14 cellular contexts compared by ENCODE assay signal in the genomic region with DNA sequence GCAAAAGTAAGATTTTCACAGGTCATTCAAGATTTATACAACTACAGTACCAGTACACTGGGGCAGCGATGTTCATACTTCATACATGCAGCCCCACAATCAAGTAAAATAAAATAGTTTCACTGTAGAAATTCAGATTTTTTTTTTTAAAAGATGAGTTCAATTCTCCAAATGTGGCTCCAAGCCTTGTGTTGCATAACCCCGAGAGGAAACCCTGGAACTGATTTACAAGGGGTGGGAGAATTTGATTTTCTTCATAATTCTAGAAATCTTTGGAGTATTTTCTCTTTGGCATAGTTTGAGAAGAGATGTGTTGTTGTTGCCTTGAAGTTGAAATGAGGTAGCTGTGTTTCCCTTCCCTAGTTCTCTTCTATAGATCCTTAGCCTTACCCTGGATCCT. TPM values are rescaled to one million over a fixed set of nuclear protein-coding genes. Genes with fewer than 3 reads are reported as not detected.
DNase-seq lines count a peak whose midpoint lies in the region; ATAC-seq, FAIRE-seq and TF ChIP-seq lines count a peak whose summit lies in the region.
"Had no signal": no experiment of that assay in that cellular context is flagged by ENCODE, and none has a peak within 500 bp of the region (broad histone marks: within the 10 kb centered on the region; RNA-seq: fewer than 3 reads in every experiment).

No MANE protein-coding gene starts in this region.

- no peak for TF ChIP-seq CTCF in BJ (IDR thresholded peaks at IDR 0.05; ENCODE audit: insufficient read depth, low read depth, low read length)
- no peak for TF ChIP-seq CTCF in K562 (IDR thresholded peaks at IDR 0.05 in 2 of 3, conservative IDR thresholded peaks at IDR 0.05 in 1 of 3; ENCODE audit: insufficient read depth in 2 of 3, low read depth in 1 of 3, low read length in 3 of 3)
- no peak for TF ChIP-seq CTCF in left lung (IDR thresholded peaks at IDR 0.05)

- intact Hi-C loops in K562 (cut with micrococcal nuclease) (loop anchor here (5.0 kb wide), 1 partner anchor 108 kb away; no protein-coding TSS in a partner anchor), left ventricle myocardium superior (cut with micrococcal nuclease) (loop anchor here (5.0 kb wide), 1 partner anchor 87 kb away; a partner anchor contains a TSS), sciatic nerve (cut with DNase I) (loop anchor here (10.0 kb wide), 1 partner anchor 89 kb away; a partner anchor contains a TSS), left lung (cut with DNase I) (no loop called here)
- intact Hi-C loops in activated T-helper 2 cell treated with anti-CD3 and anti-CD28 coated beads, Interferon-gamma antibody, Interleukin-2, Interleukin-4, amounts not matched to agents 10 μg/mL and 5 μg/mL and 100 μg/mL, durations not matched to agents 14 hours and 24 hours and 36 hours (cut with micrococcal nuclease), result no loop called here

- no peak for TF ChIP-seq POLR2A in K562 (conservative IDR thresholded peaks at IDR 0.05)

- H2AFZ ChIP-seq in K562 (ENCODE audit: low read depth, low read length), result no peak overlapping the region

- H3K4me3 ChIP-seq in BJ (ENCODE audit: low read depth, low read length), result peak overlapping the region; percentile 100
- peak overlapping the region; percentile 81; the same call in 1 of the 2 replicates for H3K4me3 ChIP-seq in K562
- H3K4me3 ChIP-seq in left lung, result peak overlapping the region in 1 of 2 donors; percentile 2

- H3K9me3 ChIP-seq in K562 (replicated peaks; ENCODE audit: control insufficient read depth, insufficient read depth, low read depth, low read length), result no peaks in the 10 kb centered on the region
- H3K9me3 ChIP-seq in left lung, result no peaks in the 10 kb centered on the region
- H3K9me3 ChIP-seq: ovary had no signal

- no TSS peak for BruUV-seq in K562 (replicated peaks; lab: Mats Ljungman, UMichigan)

- H3K36me3 ChIP-seq in BJ (ENCODE audit: control insufficient read depth, insufficient read depth, low read length), result peaks cover 4% of the 10 kb centered on the region
- H3K36me3 ChIP-seq in K562 (ENCODE audit: control insufficient read depth, insufficient read depth, low read length), result peaks cover 69% of the 10 kb centered on the region
- no peaks in the 10 kb centered on the region for H3K36me3 ChIP-seq in left lung
- H3K36me3 ChIP-seq: ovary had no signal

- in situ Hi-C loops in K562 (cut with MboI), result no loop called here

- no peak overlapping the region for H3K27ac Mint-ChIP-seq in activated T-helper 2 cell treated with anti-CD3 and anti-CD28 coated beads, Interferon-gamma antibody, Interleukin-2, Interleukin-4, amounts not matched to agents 10 μg/mL and 5 μg/mL and 100 μg/mL, durations not matched to agents 14 hours and 24 hours and 36 hours
- H3K27ac Mint-ChIP-seq: CD14-positive monocyte, WTC11 had no signal

- H3K36me3 Mint-ChIP-seq in activated T-helper 2 cell treated with anti-CD3 and anti-CD28 coated beads, Interferon-gamma antibody, Interleukin-2, Interleukin-4, amounts not matched to agents 10 μg/mL and 5 μg/mL and 100 μg/mL, durations not matched to agents 14 hours and 24 hours and 36 hours (ENCODE audit: low read depth), result no peaks in the 10 kb centered on the region
- H3K36me3 Mint-ChIP-seq: CD14-positive monocyte, WTC11 had no signal

- POLR2A ChIA-PET in BJ (lab: Charles Lee) (interaction anchor here (0.5 to 1.5 kb wide), 4 partner anchors 8 to 86 kb away, joined by 3 to 10 read pairs (median 6); no protein-coding TSS in a partner anchor), K562 (lab: Yijun Ruan, JAX) (interaction anchor here (0.6 to 4.1 kb wide), 15 partner anchors 9 to 87 kb away, joined by 3 to 18 read pairs (median 4); a partner anchor contains a TSS)

- H3K9me3 Mint-ChIP-seq in activated T-helper 2 cell treated with anti-CD3 and anti-CD28 coated beads, Interferon-gamma antibody, Interleukin-2, Interleukin-4, amounts not matched to agents 10 μg/mL and 5 μg/mL and 100 μg/mL, durations not matched to agents 14 hours and 24 hours and 36 hours, result no peaks in the 10 kb centered on the region
- H3K9me3 Mint-ChIP-seq: CD14-positive monocyte, WTC11 had no signal

- peaks cover 97% of the 10 kb centered on the region for H3K79me2 ChIP-seq in K562 (ENCODE audit: control insufficient read depth, insufficient read depth, low read length)

- no peak for TF ChIP-seq RAD21 in K562 (CRISPR knock-in tag; conservative IDR thresholded peaks at IDR 0.05 in 1 of 2, IDR thresholded peaks at IDR 0.05 in 1 of 2)

- H3K4me1 Mint-ChIP-seq in activated T-helper 2 cell treated with anti-CD3 and anti-CD28 coated beads, Interferon-gamma antibody, Interleukin-2, Interleukin-4, amounts not matched to agents 10 μg/mL and 5 μg/mL and 100 μg/mL, durations not matched to agents 14 hours and 24 hours and 36 hours (ENCODE audit: low read depth), result peaks cover 16% of the 10 kb centered on the region

- peak overlapping the region in 1 of 2 experiments; percentile 92; a peak in 2 of 4 replicates for H3K9ac ChIP-seq in K562 (ENCODE audit: insufficient read depth in 1 of 2, low read depth in 2 of 2, low read length in 2 of 2)

- H3K4me2 ChIP-seq in K562 (ENCODE audit: insufficient read depth, low read length), result peak overlapping the region; percentile 80

- peaks cover 72% of the 10 kb centered on the region for H3K27me3 Mint-ChIP-seq in activated T-helper 2 cell treated with anti-CD3 and anti-CD28 coated beads, Interferon-gamma antibody, Interleukin-2, Interleukin-4, amounts not matched to agents 10 μg/mL and 5 μg/mL and 100 μg/mL, durations not matched to agents 14 hours and 24 hours and 36 hours (ENCODE audit: low read depth)

- H3K4me3 Mint-ChIP-seq in activated T-helper 2 cell treated with anti-CD3 and anti-CD28 coated beads, Interferon-gamma antibody, Interleukin-2, Interleukin-4, amounts not matched to agents 10 μg/mL and 5 μg/mL and 100 μg/mL, durations not matched to agents 14 hours and 24 hours and 36 hours (ENCODE audit: low read depth), result no peak overlapping the region
- H3K4me3 Mint-ChIP-seq: CD14-positive monocyte, WTC11 had no signal

- peak overlapping the region; percentile 85; the same call in 1 of the 3 replicates for H3K27ac ChIP-seq in K562 (ENCODE audit: extremely low read depth, low read depth, low read length)
- peak overlapping the region in 1 of 2 donors; percentile 57 for H3K27ac ChIP-seq in left lung

- FAIRE-seq in K562 (lab: Jason Lieb, UNC), result no peak

- CTCF ChIA-PET in BJ (lab: Yijun Ruan, JAX), result interaction anchor here (0.7 to 7.0 kb wide), 8 partner anchors 24 to 112 kb away, joined by 3 to 54 read pairs (median 4); no protein-coding TSS in a partner anchor
- CTCF ChIA-PET in K562 (lab: Yijun Ruan, JAX; ENCODE audit: low intra/inter-chr PET ratio), result interaction anchor here (0.7 kb wide), 1 partner anchor 970 kb away, joined by 3 read pairs; no protein-coding TSS in a partner anchor

- TF ChIP-seq EP300 in K562 (IDR thresholded peaks at IDR 0.05; ENCODE audit: low read length), result no peak

- ATAC-seq in K562 (no peak), left ventricle myocardium superior (peak; percentile 2), sciatic nerve (peak; percentile 24), left lung (no peak)
- ATAC-seq: WTC11 had no signal

- H3K27me3 ChIP-seq in BJ (ENCODE audit: control insufficient read depth, insufficient read depth, low read length) (no peaks in the 10 kb centered on the region), K562 (ENCODE audit: control insufficient read depth in 2 of 2, insufficient read depth in 2 of 2, low read length in 2 of 2) (no peaks in the 10 kb centered on the region; a peak in 1 of 5 replicates), left lung (peaks cover 0 to 18% of the 10 kb centered on the region in 2 donors)
- H3K27me3 ChIP-seq: ovary had no signal

- no peaks in the 10 kb centered on the region for H3K9me1 ChIP-seq in K562 (ENCODE audit: control insufficient read depth, insufficient read depth, low read length)

- H4K20me1 ChIP-seq in K562 (replicated peaks; ENCODE audit: control insufficient read depth, insufficient read depth, low read length), result no peaks in the 10 kb centered on the region

- 31% methylated on average over 2 of the region's 2 CpGs for WGBS in K562 (ENCODE audit: insufficient coverage, low coverage, missing lambda C conversion rate)

- no peak for DNase-seq in BJ (ENCODE audit: low read depth)
- DNase-seq in K562 (ENCODE audit: extremely low read depth in 1 of 4, low spot score in 3 of 4), result no peak
- DNase-seq in left ventricle myocardium superior, result no peak
- no peak for DNase-seq in sciatic nerve (ENCODE audit: low spot score)
- no peak for DNase-seq in NCI-H2029 treated with DMSO at 0.1 percent for 48 hours (lab: John Stamatoyannopoulos, UW)
- no peak for DNase-seq in NCI-H524 (lab: John Stamatoyannopoulos, UW)
- no peak for DNase-seq in activated T-helper 2 cell treated with anti-CD3 and anti-CD28 coated beads, Interferon-gamma antibody, Interleukin-2, Interleukin-4, amounts not matched to agents 10 μg/mL and 5 μg/mL and 100 μg/mL, durations not matched to agents 14 hours and 24 hours and 36 hours (ENCODE audit: low spot score)
- DNase-seq in left lung, result no peak
- DNase-seq: NCI-H1105 treated with DMSO at 0.1 percent for 48 hours, NCI-H748 treated with DMSO at 0.1 percent for 48 hours had no signal

- H3K4me1 ChIP-seq in K562 (replicated peaks in 1 of 2; ENCODE audit: control insufficient read depth in 2 of 2, insufficient read depth in 2 of 2, low read length in 2 of 2) (peaks cover 18 to 30% of the 10 kb centered on the region in 2 experiments; a peak in 4 of 5 replicates), left lung (peaks cover 22 to 43% of the 10 kb centered on the region in 2 donors)

RNA-seq across cellular contexts. Expression of a gene that starts 3.0 kb away (rescaled TPM):
- polyA plus RNA-seq in BJ (2011; rRNA removed), result 288 and 320 TPM in 2 replicates
- polyA minus RNA-seq in BJ (2011; rRNA and poly(A)+ RNA removed), result 406 and 551 TPM in 2 replicates
- total RNA-seq in K562 (2011; cell fraction: chromatin; rRNA removed; ENCODE audit: low replicate concordance), result 221 and 302 TPM in 2 replicates
- 117 and 137 TPM in 2 replicates for total RNA-seq in K562 (2011; cell fraction: nucleolus; rRNA removed)
- 147 and 234 TPM in 2 replicates for total RNA-seq in K562 (2011; cell fraction: nucleoplasm; rRNA removed)
- total RNA-seq in K562 (2014; rRNA removed), result 107 and 112 TPM in 2 replicates
- 142 and 164 TPM in 2 replicates for total RNA-seq in K562 (2014; rRNA removed; fragmentation: Illumina TruSeq; extraction: Trizol)
- total RNA-seq in K562 (2015; rRNA removed; fragmentation: Illumina TruSeq; extraction: Trizol), result 133 and 143 TPM in 2 replicates
- 124 and 142 TPM in 2 replicates for total RNA-seq in K562 (2021)
- polyA plus RNA-seq in K562 (2011; rRNA removed), result 128 and 166 TPM in 2 replicates
- 180 and 257 TPM in 2 replicates for polyA plus RNA-seq in K562 (2011; cell fraction: cytosol; rRNA removed)
- 207 and 234 TPM in 2 replicates for polyA plus RNA-seq in K562 (2011; cell fraction: nucleus; rRNA removed)
- 73.9 and 97.8 TPM in 2 replicates for polyA plus RNA-seq in K562 (2012)
- polyA plus RNA-seq in K562 (2014; fragmentation: Illumina TruSeq; extraction: Trizol), result 111 and 115 TPM in 2 replicates
- polyA plus RNA-seq in K562 (2014; fragmentation: Nextera tagmentation; extraction: Ambion mirVana), result 10 to 100 TPM; 39.7 to 53.0 TPM
- polyA plus RNA-seq in K562 (2014; rRNA removed), result 78.4 and 81.2 TPM in 2 replicates
- 373 and 438 TPM in 2 replicates for polyA minus RNA-seq in K562 (2011; rRNA and poly(A)+ RNA removed)
- polyA minus RNA-seq in K562 (2011; cell fraction: cytosol; rRNA and poly(A)+ RNA removed), result 200 and 263 TPM in 2 replicates
- polyA minus RNA-seq in K562 (2011; cell fraction: nucleus; rRNA and poly(A)+ RNA removed), result 246 and 302 TPM in 2 replicates
- total RNA-seq in left ventricle myocardium superior, result 90.0 TPM
- 192 TPM for total RNA-seq in sciatic nerve
- total RNA-seq in activated T-helper 2 cell treated with anti-CD3 and anti-CD28 coated beads, Interferon-gamma antibody, Interleukin-2, Interleukin-4, amounts not matched to agents 10 μg/mL and 5 μg/mL and 100 μg/mL, durations not matched to agents 14 hours and 24 hours and 36 hours, result 0.39 and 0.57 TPM in 2 replicates
- 10 to 100 TPM; 26.5 to 93.0 TPM for total RNA-seq in left lung

RNA-seq across cellular contexts. Expression of a gene that starts 51.4 kb away (rescaled TPM):
- polyA plus RNA-seq in BJ (2011; rRNA removed), result 0.53 and 1.0 TPM in 2 replicates
- not detected in 2 replicates for polyA minus RNA-seq in BJ (2011; rRNA and poly(A)+ RNA removed)
- total RNA-seq in K562 (2011; cell fraction: chromatin; rRNA removed; ENCODE audit: low replicate concordance), result not detected in 2 replicates
- not detected in 2 replicates for total RNA-seq in K562 (2011; cell fraction: nucleolus; rRNA removed)
- not detected in 2 replicates for total RNA-seq in K562 (2011; cell fraction: nucleoplasm; rRNA removed)
- 0.24 TPM in 1 of 2 replicates, not detected in the other for total RNA-seq in K562 (2014; rRNA removed)
- not detected in 2 replicates for total RNA-seq in K562 (2014; rRNA removed; fragmentation: Illumina TruSeq; extraction: Trizol)
- 0.40 TPM in 1 of 2 replicates, not detected in the other for total RNA-seq in K562 (2015; rRNA removed; fragmentation: Illumina TruSeq; extraction: Trizol)
- 0.11 TPM in 1 of 2 replicates, not detected in the other for total RNA-seq in K562 (2021)
- 0.28 and 0.38 TPM in 2 replicates for polyA plus RNA-seq in K562 (2011; rRNA removed)
- 0.09 TPM in 1 of 2 replicates, not detected in the other for polyA plus RNA-seq in K562 (2011; cell fraction: cytosol; rRNA removed)
- 0.14 and 0.24 TPM in 2 replicates for polyA plus RNA-seq in K562 (2011; cell fraction: nucleus; rRNA removed)
- 1.6 and 1.8 TPM in 2 replicates for polyA plus RNA-seq in K562 (2012)
- 0.16 TPM in 1 of 2 replicates, not detected in the other for polyA plus RNA-seq in K562 (2014; fragmentation: Illumina TruSeq; extraction: Trizol)
- 1 to 10 TPM; 3.4 to 5.5 TPM for polyA plus RNA-seq in K562 (2014; fragmentation: Nextera tagmentation; extraction: Ambion mirVana)
- polyA plus RNA-seq in K562 (2014; rRNA removed), result 0.05 and 0.16 TPM in 2 replicates
- polyA minus RNA-seq in K562 (2011; rRNA and poly(A)+ RNA removed), result 0.18 TPM in 1 of 2 replicates, not detected in the other
- polyA minus RNA-seq in K562 (2011; cell fraction: cytosol; rRNA and poly(A)+ RNA removed), result not detected in 2 replicates
- not detected in 2 replicates for polyA minus RNA-seq in K562 (2011; cell fraction: nucleus; rRNA and poly(A)+ RNA removed)
- total RNA-seq in left ventricle myocardium superior, result not detected
- 1.6 TPM for total RNA-seq in sciatic nerve
- not detected in 2 replicates for total RNA-seq in activated T-helper 2 cell treated with anti-CD3 and anti-CD28 coated beads, Interferon-gamma antibody, Interleukin-2, Interleukin-4, amounts not matched to agents 10 μg/mL and 5 μg/mL and 100 μg/mL, durations not matched to agents 14 hours and 24 hours and 36 hours
- under 1 TPM; 0.31 to 0.52 TPM for total RNA-seq in left lung
- total RNA-seq: SK-MEL-5, WTC11 had no signal
- polyA plus RNA-seq: CD14-positive monocyte had no signal

Comparison
In these comparisons a context has a peak if more than half of its experiments do, and no peak if none do; other contexts are left out.
1. ATAC-seq: peak in left ventricle myocardium superior (single experiment) and sciatic nerve (single experiment); none in K562 (single experiment) and left lung (single experiment).
2. RNA of a gene that starts 3.0 kb away (total RNA-seq): 192 TPM in sciatic nerve (single experiment), 107 to 302 TPM in K562, 26.5 to 93.0 TPM in left lung and 90.0 TPM in left ventricle myocardium superior (single experiment); 0.39 to 0.57 TPM in activated T-helper 2 cell treated with anti-CD3 and anti-CD28 coated beads, Interferon-gamma antibody, Interleukin-2, Interleukin-4, amounts not matched to agents 10 μg/mL and 5 μg/mL and 100 μg/mL, durations not matched to agents 14 hours and 24 hours and 36 hours; every median in the first group is over 10 times any median in the second.
3. intact Hi-C loops: an anchor here in K562 (5.0 kb wide), left ventricle myocardium superior (5.0 kb wide) and sciatic nerve (10.0 kb wide); none called in activated T-helper 2 cell treated with anti-CD3 and anti-CD28 coated beads, Interferon-gamma antibody, Interleukin-2, Interleukin-4, amounts not matched to agents 10 μg/mL and 5 μg/mL and 100 μg/mL, durations not matched to agents 14 hours and 24 hours and 36 hours and left lung.